ENCODE assay signal across 8 cellular contexts in the genomic region with DNA sequence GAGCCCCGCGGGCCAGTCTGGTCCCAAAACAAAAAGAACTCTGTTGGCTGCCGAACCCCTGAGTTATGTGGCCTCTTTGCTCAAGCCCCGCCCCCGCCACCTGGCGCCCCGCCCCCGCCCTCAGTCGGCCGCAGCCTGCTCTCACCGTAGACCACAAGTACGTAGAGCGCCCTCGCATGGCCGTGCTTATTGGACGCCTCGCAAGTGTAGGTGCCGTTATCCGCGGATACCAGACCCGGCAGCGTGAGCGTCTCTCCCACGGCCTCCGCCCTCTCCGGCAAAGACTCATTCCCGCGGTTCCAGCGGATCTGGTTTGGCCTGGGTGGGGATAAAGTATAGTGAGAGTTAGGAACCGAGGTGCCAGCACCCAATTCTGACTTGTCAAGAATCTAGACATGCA. TPM values are rescaled to one million over a fixed set of nuclear protein-coding genes. Genes with fewer than 3 reads are reported as not detected.
DNase-seq lines count a peak whose midpoint lies in the region; ATAC-seq and TF ChIP-seq lines count a peak whose summit lies in the region.

No MANE protein-coding gene starts in this region.

- intact Hi-C loops in uterus (cut with DNase I; ENCODE audit: low total_unique reads) = loop anchor here (5.0 kb wide), 1 partner anchor 37 kb away; no protein-coding TSS in a partner anchor

- H3K9me3 ChIP-seq in uterus = no peaks in the 10 kb centered on the region

- TF ChIP-seq CTCF in fibroblast of mammary gland (conservative IDR thresholded peaks at IDR 0.05; ENCODE audit: control insufficient read depth, insufficient read depth, low read depth, low read length) = peak; percentile 17
- no peak for TF ChIP-seq CTCF in uterus (IDR thresholded peaks at IDR 0.05)

- H3K4me3 ChIP-seq in fibroblast of mammary gland (ENCODE audit: control insufficient read depth, low read depth, low read length) = no peak overlapping the region
- no peak overlapping the region for H3K4me3 ChIP-seq in uterus

- no peaks in the 10 kb centered on the region for H3K27me3 ChIP-seq in uterus

- TF ChIP-seq POLR2A in uterus (IDR thresholded peaks at IDR 0.05) = no peak

- no peak overlapping the region for H3K27ac ChIP-seq in uterus

- DNase-seq in HUDEP-2 (lab: John Stamatoyannopoulos, UW; ENCODE audit: unreplicated experiment in 76 of 76) = peak in 75 of 76 experiments; percentile 57 to 96 (median 88)
- peak; percentile 90 for DNase-seq in activated CD8-positive, alpha-beta memory T cell treated with anti-CD3 and anti-CD28 coated beads for 24 hours
- peak; percentile 61 for DNase-seq in fibroblast of mammary gland (ENCODE audit: low read depth)
- DNase-seq in stimulated activated CD4-positive, alpha-beta T cell treated with anti-CD3 and anti-CD28 coated beads, Interleukin-2, amount 100 ng/mL, for 4 hours (ENCODE audit: low read depth) = peak; percentile 81
- no peak for DNase-seq in uterus
- DNase-seq in SK-N-DZ (ENCODE audit: low spot score) = no peak
- DNase-seq in dedifferentiated amniotic fluid mesenchymal stem cell (ENCODE audit: extremely low spot score) = no peak

- H3K4me1 ChIP-seq in uterus = peaks cover 0 to 5% of the 10 kb centered on the region in 2 donors

- H3K36me3 ChIP-seq in uterus = no peaks in the 10 kb centered on the region

- ATAC-seq in GM19452 (IDR thresholded peaks at IDR 0.05; ENCODE audit: unreplicated experiment) = no peak

RNA-seq across cellular contexts. Expression of gene ZNF428, which starts 5.5 kb away (rescaled TPM):
- 10 to 100 TPM in 3 of 4 donors, 1 to 10 TPM in 1; 1.5 to 83.3 (median 44.5) TPM for total RNA-seq in uterus
- 118 and 122 TPM in 2 replicates for polyA plus RNA-seq in SK-N-DZ (2014; cell fraction: cytosol; rRNA removed)
- 63.8 and 90.0 TPM in 2 replicates for polyA plus RNA-seq in SK-N-DZ (2014; cell fraction: nucleus; rRNA removed)

RNA-seq across cellular contexts. Expression of gene SRRM5, which starts 13.0 kb away (rescaled TPM):
- under 1 TPM in 1 of 4 donors, not detected in 3; 0.58 TPM for total RNA-seq in uterus
- 0.36 TPM in 1 of 2 replicates, not detected in the other for polyA plus RNA-seq in SK-N-DZ (2014; cell fraction: cytosol; rRNA removed)
- 0.67 and 1.2 TPM in 2 replicates for polyA plus RNA-seq in SK-N-DZ (2014; cell fraction: nucleus; rRNA removed)

RNA-seq across cellular contexts. Expression of gene CADM4, which starts 14.7 kb away (rescaled TPM):
- 10 to 100 TPM in 2 of 4 donors, 1 to 10 TPM in 2; 2.1 to 18.6 (median 10.5) TPM for total RNA-seq in uterus
- polyA plus RNA-seq in SK-N-DZ (2014; cell fraction: cytosol; rRNA removed) = 17.3 and 25.7 TPM in 2 replicates
- 9.1 and 15.2 TPM in 2 replicates for polyA plus RNA-seq in SK-N-DZ (2014; cell fraction: nucleus; rRNA removed)

RNA-seq across cellular contexts. Expression of gene ZNF576, which starts 28.5 kb away (rescaled TPM):
- total RNA-seq in uterus = 10 to 100 TPM in 3 of 4 donors, 1 to 10 TPM in 1; 2.4 to 19.0 (median 12.6) TPM
- polyA plus RNA-seq in SK-N-DZ (2014; cell fraction: cytosol; rRNA removed) = 18.7 and 19.9 TPM in 2 replicates
- 5.5 and 12.1 TPM in 2 replicates for polyA plus RNA-seq in SK-N-DZ (2014; cell fraction: nucleus; rRNA removed)

RNA-seq across cellular contexts. Expression of gene IRGQ, which starts 29.0 kb away (rescaled TPM):
- total RNA-seq in uterus = 10 to 100 TPM in 2 of 4 donors, 1 to 10 TPM in 2; 4.1 to 31.0 (median 17.2) TPM
- 38.8 and 45.2 TPM in 2 replicates for polyA plus RNA-seq in SK-N-DZ (2014; cell fraction: cytosol; rRNA removed)
- polyA plus RNA-seq in SK-N-DZ (2014; cell fraction: nucleus; rRNA removed) = 16.0 and 30.0 TPM in 2 replicates

Comparison
In these comparisons a context has a peak if more than half of its experiments do, and no peak if none do; other contexts are left out.
1. DNase-seq: peak in HUDEP-2 (75 of 76), activated CD8-positive, alpha-beta memory T cell treated with anti-CD3 and anti-CD28 coated beads for 24 hours (single experiment), fibroblast of mammary gland (single experiment) and stimulated activated CD4-positive, alpha-beta T cell treated with anti-CD3 and anti-CD28 coated beads, Interleukin-2, amount 100 ng/mL, for 4 hours (single experiment); none in uterus (0 of 2), SK-N-DZ (single experiment) and dedifferentiated amniotic fluid mesenchymal stem cell (single experiment).